In genomic region chr12:15280930-15281329, GRCh38 we compare ENCODE assay signal across 9 cellular contexts. TPM values are rescaled to one million over a fixed set of nuclear protein-coding genes. Genes with fewer than 3 reads are reported as not detected.
"Had no signal": no experiment of that assay in that cellular context is flagged by ENCODE, and none has a peak within 500 bp of the region (broad histone marks: within the 10 kb centered on the region; RNA-seq: fewer than 3 reads in every experiment).

No MANE protein-coding gene starts in this region.

- H3K27ac ChIP-seq: GM23248 had no signal

- DNase-seq: GM23248, GOT3, H7, H9, HCEC 1CT, HFFc6 had no signal

- FAIRE-seq: H1 had no signal

- H2AFZ ChIP-seq: GM23248, GM23338 had no signal

- H3K4me3 ChIP-seq: GM23248, GM23338, HAP-1 had no signal

- H3K9me3 ChIP-seq: HAP-1 had no signal

- H3K4me1 ChIP-seq: HAP-1 had no signal

- H3K9ac ChIP-seq: GM23248 had no signal

- H3K36me3 ChIP-seq: HAP-1 had no signal

- H3K4me2 ChIP-seq: GM23338 had no signal

RNA-seq across cellular contexts. Expression of gene RERG, which starts 59.7 kb away (rescaled TPM):
- total RNA-seq: GM23248, H7, H9, HFFc6 had no signal
- polyA plus RNA-seq: GM23248 had no signal
